In genomic region chr3:44712455-44713075, GRCh38 we compare ENCODE assay signal across 2 cellular contexts.
TF ChIP-seq lines count a peak whose summit lies in the region.

ZNF502 (plus strand) TSS chr3:44712660; CDS start chr3:44720262, 7,602 bp downstream.

TF ChIP-seq in liver, 16 proteins besides CTCF, POLR2A, EP300 and RAD21 (continued from another document):
- TF ChIP-seq FOXA1 (IDR thresholded peaks at IDR 0.05) (no peak), YY1 (IDR thresholded peaks at IDR 0.05) (peak; percentile 91), GABPA (IDR thresholded peaks at IDR 0.05 in 1 of 2, conservative IDR thresholded peaks at IDR 0.05 in 1 of 2) (peak; percentile 85 to 97), SP1 (IDR thresholded peaks at IDR 0.05) (no peak), ZBTB33 (IDR thresholded peaks at IDR 0.05) (no peak), TAF1 (conservative IDR thresholded peaks at IDR 0.05) (peak; percentile 18), JUND (IDR thresholded peaks at IDR 0.05) (no peak), EGR1 (IDR thresholded peaks at IDR 0.05; ENCODE audit: low read depth in 2 of 2) (no peak), HNF4G (IDR thresholded peaks at IDR 0.05) (no peak)
- TF ChIP-seq, protein P1, sequence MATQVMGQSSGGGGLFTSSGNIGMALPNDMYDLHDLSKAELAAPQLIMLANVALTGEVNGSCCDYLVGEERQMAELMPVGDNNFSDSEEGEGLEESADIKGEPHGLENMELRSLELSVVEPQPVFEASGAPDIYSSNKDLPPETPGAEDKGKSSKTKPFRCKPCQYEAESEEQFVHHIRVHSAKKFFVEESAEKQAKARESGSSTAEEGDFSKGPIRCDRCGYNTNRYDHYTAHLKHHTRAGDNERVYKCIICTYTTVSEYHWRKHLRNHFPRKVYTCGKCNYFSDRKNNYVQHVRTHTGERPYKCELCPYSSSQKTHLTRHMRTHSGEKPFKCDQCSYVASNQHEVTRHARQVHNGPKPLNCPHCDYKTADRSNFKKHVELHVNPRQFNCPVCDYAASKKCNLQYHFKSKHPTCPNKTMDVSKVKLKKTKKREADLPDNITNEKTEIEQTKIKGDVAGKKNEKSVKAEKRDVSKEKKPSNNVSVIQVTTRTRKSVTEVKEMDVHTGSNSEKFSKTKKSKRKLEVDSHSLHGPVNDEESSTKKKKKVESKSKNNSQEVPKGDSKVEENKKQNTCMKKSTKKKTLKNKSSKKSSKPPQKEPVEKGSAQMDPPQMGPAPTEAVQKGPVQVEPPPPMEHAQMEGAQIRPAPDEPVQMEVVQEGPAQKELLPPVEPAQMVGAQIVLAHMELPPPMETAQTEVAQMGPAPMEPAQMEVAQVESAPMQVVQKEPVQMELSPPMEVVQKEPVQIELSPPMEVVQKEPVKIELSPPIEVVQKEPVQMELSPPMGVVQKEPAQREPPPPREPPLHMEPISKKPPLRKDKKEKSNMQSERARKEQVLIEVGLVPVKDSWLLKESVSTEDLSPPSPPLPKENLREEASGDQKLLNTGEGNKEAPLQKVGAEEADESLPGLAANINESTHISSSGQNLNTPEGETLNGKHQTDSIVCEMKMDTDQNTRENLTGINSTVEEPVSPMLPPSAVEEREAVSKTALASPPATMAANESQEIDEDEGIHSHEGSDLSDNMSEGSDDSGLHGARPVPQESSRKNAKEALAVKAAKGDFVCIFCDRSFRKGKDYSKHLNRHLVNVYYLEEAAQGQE (IDR thresholded peaks at IDR 0.05): no peak
- TF ChIP-seq, protein P2, sequence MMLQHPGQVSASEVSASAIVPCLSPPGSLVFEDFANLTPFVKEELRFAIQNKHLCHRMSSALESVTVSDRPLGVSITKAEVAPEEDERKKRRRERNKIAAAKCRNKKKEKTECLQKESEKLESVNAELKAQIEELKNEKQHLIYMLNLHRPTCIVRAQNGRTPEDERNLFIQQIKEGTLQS (IDR thresholded peaks at IDR 0.05): no peak
TF ChIP-seq in liver: peak in this region for 4.

TF ChIP-seq in HepG2, 621 proteins besides CTCF, POLR2A, EP300 and RAD21:
- TF ChIP-seq MLXIP (CRISPR knock-in tag; IDR thresholded peaks at IDR 0.05; ENCODE audit: borderline replicate concordance): no peak
- no peak for TF ChIP-seq SAFB2 (CRISPR knock-in tag; IDR thresholded peaks at IDR 0.05; ENCODE audit: borderline replicate concordance, low read depth)
- TF ChIP-seq ZNF530 (CRISPR knock-in tag; IDR thresholded peaks at IDR 0.05; ENCODE audit: low read depth): no peak
- TF ChIP-seq KMT2A (CRISPR knock-in tag; IDR thresholded peaks at IDR 0.05): no peak
- TF ChIP-seq ZZZ3 (CRISPR knock-in tag; IDR thresholded peaks at IDR 0.05; ENCODE audit: borderline replicate concordance): no peak
- TF ChIP-seq CBX2 (IDR thresholded peaks at IDR 0.05; ENCODE audit: low read depth, low read length): no peak
- TF ChIP-seq CBX2 (CRISPR knock-in tag; IDR thresholded peaks at IDR 0.05; ENCODE audit: low read depth): no peak
- TF ChIP-seq ZNF557 (CRISPR knock-in tag; IDR thresholded peaks at IDR 0.05): no peak
- no peak for TF ChIP-seq ARID4A (CRISPR knock-in tag; IDR thresholded peaks at IDR 0.05; ENCODE audit: borderline replicate concordance)
- TF ChIP-seq, protein P3, sequence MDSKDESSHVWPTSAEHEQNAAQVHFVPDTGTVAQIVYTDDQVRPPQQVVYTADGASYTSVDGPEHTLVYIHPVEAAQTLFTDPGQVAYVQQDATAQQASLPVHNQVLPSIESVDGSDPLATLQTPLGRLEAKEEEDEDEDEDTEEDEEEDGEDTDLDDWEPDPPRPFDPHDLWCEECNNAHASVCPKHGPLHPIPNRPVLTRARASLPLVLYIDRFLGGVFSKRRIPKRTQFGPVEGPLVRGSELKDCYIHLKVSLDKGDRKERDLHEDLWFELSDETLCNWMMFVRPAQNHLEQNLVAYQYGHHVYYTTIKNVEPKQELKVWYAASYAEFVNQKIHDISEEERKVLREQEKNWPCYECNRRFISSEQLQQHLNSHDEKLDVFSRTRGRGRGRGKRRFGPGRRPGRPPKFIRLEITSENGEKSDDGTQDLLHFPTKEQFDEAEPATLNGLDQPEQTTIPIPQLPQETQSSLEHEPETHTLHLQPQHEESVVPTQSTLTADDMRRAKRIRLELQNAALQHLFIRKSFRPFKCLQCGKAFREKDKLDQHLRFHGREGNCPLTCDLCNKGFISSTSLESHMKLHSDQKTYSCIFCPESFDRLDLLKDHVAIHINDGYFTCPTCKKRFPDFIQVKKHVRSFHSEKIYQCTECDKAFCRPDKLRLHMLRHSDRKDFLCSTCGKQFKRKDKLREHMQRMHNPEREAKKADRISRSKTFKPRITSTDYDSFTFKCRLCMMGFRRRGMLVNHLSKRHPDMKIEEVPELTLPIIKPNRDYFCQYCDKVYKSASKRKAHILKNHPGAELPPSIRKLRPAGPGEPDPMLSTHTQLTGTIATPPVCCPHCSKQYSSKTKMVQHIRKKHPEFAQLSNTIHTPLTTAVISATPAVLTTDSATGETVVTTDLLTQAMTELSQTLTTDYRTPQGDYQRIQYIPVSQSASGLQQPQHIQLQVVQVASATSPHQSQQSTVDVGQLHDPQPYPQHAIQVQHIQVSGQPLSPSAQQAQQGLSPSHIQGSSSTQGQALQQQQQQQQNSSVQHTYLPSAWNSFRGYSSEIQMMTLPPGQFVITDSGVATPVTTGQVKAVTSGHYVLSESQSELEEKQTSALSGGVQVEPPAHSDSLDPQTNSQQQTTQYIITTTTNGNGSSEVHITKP (CRISPR knock-in tag; IDR thresholded peaks at IDR 0.05; ENCODE audit: low read depth): no peak
- TF ChIP-seq, protein P4, sequence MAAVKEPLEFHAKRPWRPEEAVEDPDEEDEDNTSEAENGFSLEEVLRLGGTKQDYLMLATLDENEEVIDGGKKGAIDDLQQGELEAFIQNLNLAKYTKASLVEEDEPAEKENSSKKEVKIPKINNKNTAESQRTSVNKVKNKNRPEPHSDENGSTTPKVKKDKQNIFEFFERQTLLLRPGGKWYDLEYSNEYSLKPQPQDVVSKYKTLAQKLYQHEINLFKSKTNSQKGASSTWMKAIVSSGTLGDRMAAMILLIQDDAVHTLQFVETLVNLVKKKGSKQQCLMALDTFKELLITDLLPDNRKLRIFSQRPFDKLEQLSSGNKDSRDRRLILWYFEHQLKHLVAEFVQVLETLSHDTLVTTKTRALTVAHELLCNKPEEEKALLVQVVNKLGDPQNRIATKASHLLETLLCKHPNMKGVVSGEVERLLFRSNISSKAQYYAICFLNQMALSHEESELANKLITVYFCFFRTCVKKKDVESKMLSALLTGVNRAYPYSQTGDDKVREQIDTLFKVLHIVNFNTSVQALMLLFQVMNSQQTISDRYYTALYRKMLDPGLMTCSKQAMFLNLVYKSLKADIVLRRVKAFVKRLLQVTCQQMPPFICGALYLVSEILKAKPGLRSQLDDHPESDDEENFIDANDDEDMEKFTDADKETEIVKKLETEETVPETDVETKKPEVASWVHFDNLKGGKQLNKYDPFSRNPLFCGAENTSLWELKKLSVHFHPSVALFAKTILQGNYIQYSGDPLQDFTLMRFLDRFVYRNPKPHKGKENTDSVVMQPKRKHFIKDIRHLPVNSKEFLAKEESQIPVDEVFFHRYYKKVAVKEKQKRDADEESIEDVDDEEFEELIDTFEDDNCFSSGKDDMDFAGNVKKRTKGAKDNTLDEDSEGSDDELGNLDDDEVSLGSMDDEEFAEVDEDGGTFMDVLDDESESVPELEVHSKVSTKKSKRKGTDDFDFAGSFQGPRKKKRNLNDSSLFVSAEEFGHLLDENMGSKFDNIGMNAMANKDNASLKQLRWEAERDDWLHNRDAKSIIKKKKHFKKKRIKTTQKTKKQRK (IDR thresholded peaks at IDR 0.05; ENCODE audit: low read length): no peak
- no peak for TF ChIP-seq SKI (IDR thresholded peaks at IDR 0.05; ENCODE audit: partially characterized antibody)
- TF ChIP-seq NCOA2 (CRISPR knock-in tag; IDR thresholded peaks at IDR 0.05): no peak
- no peak for TF ChIP-seq ZNF629 (CRISPR knock-in tag; conservative IDR thresholded peaks at IDR 0.05)
- TF ChIP-seq, protein P5, sequence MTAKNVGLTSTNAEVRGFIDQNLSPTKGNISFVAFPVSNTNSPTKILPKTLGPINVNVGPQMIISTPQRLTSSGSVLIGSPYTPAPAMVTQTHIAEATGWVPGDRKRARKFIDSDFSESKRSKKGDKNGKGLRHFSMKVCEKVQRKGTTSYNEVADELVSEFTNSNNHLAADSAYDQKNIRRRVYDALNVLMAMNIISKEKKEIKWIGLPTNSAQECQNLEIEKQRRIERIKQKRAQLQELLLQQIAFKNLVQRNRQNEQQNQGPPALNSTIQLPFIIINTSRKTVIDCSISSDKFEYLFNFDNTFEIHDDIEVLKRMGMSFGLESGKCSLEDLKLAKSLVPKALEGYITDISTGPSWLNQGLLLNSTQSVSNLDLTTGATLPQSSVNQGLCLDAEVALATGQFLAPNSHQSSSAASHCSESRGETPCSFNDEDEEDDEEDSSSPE (CRISPR knock-in tag; IDR thresholded peaks at IDR 0.05): no peak
